8 cellular contexts compared by ENCODE assay signal in genomic region chr19:19930417-19930816, GRCh38. TPM values are rescaled to one million over a fixed set of nuclear protein-coding genes. Genes with fewer than 3 reads are reported as not detected.
DNase-seq lines count a peak whose midpoint lies in the region; ATAC-seq and TF ChIP-seq lines count a peak whose summit lies in the region.
"Not testable (repeated sequence)": the region's sequence is repeated elsewhere in the genome, so short reads cannot be mapped to it uniquely, and the experiment has no call there.

No MANE protein-coding gene starts in this region.

- peaks cover 16% of the 10 kb centered on the region for H3K9me3 ChIP-seq in effector memory CD4-positive, alpha-beta T cell (ENCODE audit: control insufficient read depth, low read length)
- H3K9me3 ChIP-seq in transverse colon: peaks cover 43 to 44% of the 10 kb centered on the region in 2 donors

- not testable (repeated sequence) for ATAC-seq in WTC11

- not testable (repeated sequence) for TF ChIP-seq POLR2A in transverse colon (IDR thresholded peaks at IDR 0.05)

- not testable (repeated sequence) for TF ChIP-seq EP300 in transverse colon (IDR thresholded peaks at IDR 0.05; ENCODE audit: low read depth)

- H3K4me1 ChIP-seq in effector memory CD4-positive, alpha-beta T cell (ENCODE audit: control insufficient read depth, insufficient read depth, low read length, poor library complexity, severe bottlenecking); transverse colon: not testable (repeated sequence)

- H3K27me3 Mint-ChIP-seq in WTC11 (ENCODE audit: low read depth): peaks cover 14% of the 10 kb centered on the region

- in situ Hi-C loops in transverse colon (cut with MboI; ENCODE audit: low pct_ligation_motif_present in 1 of 4, low pct_unique_long_range_greater_than_20kb in 1 of 4, low sequenced_read_pairs in 3 of 4): not testable (repeated sequence)

- not testable (repeated sequence) for H3K27me3 ChIP-seq in effector memory CD4-positive, alpha-beta T cell (replicated peaks; ENCODE audit: control insufficient read depth, insufficient read depth, low read length, poor library complexity, severe bottlenecking); transverse colon

- not testable (repeated sequence) for H3K4me3 Mint-ChIP-seq in WTC11

- WGBS in transverse colon (ENCODE audit: low coverage in 1 of 2), 2 donors: 67 to 80% methylated on average over 1 to 7 of the region's 7 CpGs

- POLR2A ChIA-PET in WTC11 (lab: Charles Lee): not testable (repeated sequence)

- H3K36me3 Mint-ChIP-seq in WTC11: peaks cover 91% of the 10 kb centered on the region

- not testable (repeated sequence) for H3K4me3 ChIP-seq in effector memory CD4-positive, alpha-beta T cell (ENCODE audit: insufficient read depth, low read depth, low read length, poor library complexity, severe bottlenecking); transverse colon

- not testable (repeated sequence) for H3K27ac Mint-ChIP-seq in WTC11

- peak; percentile 54 for TF ChIP-seq CTCF in WTC11 (IDR thresholded peaks at IDR 0.05)
- TF ChIP-seq CTCF in transverse colon (IDR thresholded peaks at IDR 0.05): peak; percentile 19 to 43 (median 35)

- DNase-seq in Daoy (ENCODE audit: low read depth) (peak; percentile 6), NCI-H2171 treated with DMSO at 0.1 percent for 48 hours (lab: John Stamatoyannopoulos, UW) (peak; percentile 3), WTC11 (ENCODE audit: low spot score) (peak; percentile 82), iPS DF 4.7 (ENCODE audit: extremely low read depth, low spot score) (peak; percentile 22), posterior vena cava (ENCODE audit: low spot score) (peak; percentile 83), transverse colon (peak; percentile 23)
- DNase-seq in activated naive CD4-positive, alpha-beta T cell treated with Interleukin-2 at 50 U/mL for 16 hours: peak; percentile 35
- DNase-seq in effector memory CD4-positive, alpha-beta T cell: peak; percentile 1 to 24 (median 5)

- H3K4me1 Mint-ChIP-seq in WTC11: not testable (repeated sequence)

- H3K9me3 Mint-ChIP-seq in WTC11: peaks cover 53% of the 10 kb centered on the region

- intact Hi-C loops in posterior vena cava (cut with DNase I); transverse colon (cut with DNase I; ENCODE audit: low total_unique reads): not testable (repeated sequence)

- CTCF ChIA-PET in WTC11 (lab: Charles Lee): interaction anchor here (0.6 to 1.5 kb wide), 4 partner anchors 32 to 109 kb away, joined by 3 read pairs; partner anchors contain the start of gene ZNF506

- not testable (repeated sequence) for H3K27ac ChIP-seq in effector memory CD4-positive, alpha-beta T cell (ENCODE audit: insufficient read depth, low read length, poor library complexity, severe bottlenecking); transverse colon

- H3K36me3 ChIP-seq in effector memory CD4-positive, alpha-beta T cell (ENCODE audit: control insufficient read depth, insufficient read depth, low read length): not testable (repeated sequence)
- peaks cover 0 to 72% (median 14%) of the 10 kb centered on the region in 4 donors for H3K36me3 ChIP-seq in transverse colon

RNA-seq across cellular contexts. Expression of gene ZNF93, which starts 29.7 kb away (rescaled TPM):
- total RNA-seq in Daoy (2014; rRNA removed; shearing (Covaris generic)): 29.1 and 33.4 TPM in 2 replicates
- total RNA-seq in WTC11 (2021): 37.8 to 47.4 TPM (median 41.7 TPM) in 3 replicates
- 1 to 10 TPM; 4.2 to 4.5 TPM for total RNA-seq in posterior vena cava
- total RNA-seq in transverse colon: 1 to 10 TPM in 2 of 4 donors, under 1 TPM in 1, not detected in 1; 0.40 to 5.4 (median 3.8) TPM

Comparison
In these comparisons a context has a peak if more than half of its experiments do, and no peak if none do; other contexts are left out.
1. DNase-seq: peak in every context shown above with its lines; median percentile 83 in posterior vena cava; 82 in WTC11; 35 in activated naive CD4-positive, alpha-beta T cell treated with Interleukin-2 at 50 U/mL for 16 hours; 23 in transverse colon; 22 in iPS DF 4.7; 6 in Daoy; 5 in effector memory CD4-positive, alpha-beta T cell; 3 in NCI-H2171 treated with DMSO at 0.1 percent for 48 hours.